In the genomic region with DNA sequence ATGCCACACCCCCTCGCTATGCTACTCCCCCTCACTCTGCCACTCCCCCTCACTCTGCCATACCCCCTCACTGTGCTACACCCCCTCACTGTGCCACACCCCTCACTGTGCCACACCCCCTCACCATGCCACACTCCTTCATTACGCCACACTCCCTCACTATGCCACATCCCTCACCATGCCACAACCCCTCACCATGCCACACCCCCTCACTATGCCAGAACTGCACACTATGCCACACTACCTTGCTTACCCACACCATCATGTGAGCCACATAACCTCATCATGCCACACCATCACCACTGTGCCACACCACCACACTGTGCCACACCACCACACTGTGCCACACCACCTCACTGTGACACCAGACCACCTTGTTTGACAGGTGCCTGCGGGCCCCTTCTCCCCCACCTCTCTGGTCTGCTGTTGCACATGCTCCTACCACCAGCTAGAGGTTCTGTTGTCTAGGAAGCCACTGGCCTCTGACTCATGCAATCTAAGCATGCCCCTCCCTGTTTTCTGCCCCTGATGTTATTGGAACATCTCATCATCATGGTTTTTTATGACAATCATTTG, we compare ENCODE assay signal across 10 cellular contexts. TPM values are rescaled to one million over a fixed set of nuclear protein-coding genes. Genes with fewer than 3 reads are reported as not detected.
DNase-seq lines count a peak whose midpoint lies in the region; TF ChIP-seq lines count a peak whose summit lies in the region.
"Had no signal": no experiment of that assay in that cellular context is flagged by ENCODE, and none has a peak within 500 bp of the region (broad histone marks: within the 10 kb centered on the region; RNA-seq: fewer than 3 reads in every experiment).

No MANE protein-coding gene starts in this region.

- H2AFZ ChIP-seq in osteoblast (ENCODE audit: low read length) (no peak overlapping the region), MM.1S (ENCODE audit: low read length) (no peak overlapping the region)

- CTCF ChIA-PET in RWPE1 (lab: Yijun Ruan, JAX): no interaction called here

- H3K9me3 Mint-ChIP-seq in chondrocyte (ENCODE audit: low read depth): no peaks in the 10 kb centered on the region

- H3K79me2 ChIP-seq in osteoblast (ENCODE audit: insufficient read depth, low read length): peaks cover 23% of the 10 kb centered on the region
- H3K79me2 ChIP-seq in MM.1S (ENCODE audit: low read length): no peaks in the 10 kb centered on the region

- no peak overlapping the region for H3K4me3 Mint-ChIP-seq in chondrocyte (ENCODE audit: unreplicated experiment)

- no peaks in the 10 kb centered on the region for H3K9me3 ChIP-seq in osteoblast (ENCODE audit: low read depth, low read length)
- H3K9me3 ChIP-seq in MM.1S (replicated peaks; ENCODE audit: insufficient read depth, low read length): no peaks in the 10 kb centered on the region

- POLR2A ChIA-PET in RWPE1 (lab: Yijun Ruan, JAX; ENCODE audit: low non-redundant PET): no interaction called here

- peaks cover 30% of the 10 kb centered on the region for H3K4me1 Mint-ChIP-seq in chondrocyte (ENCODE audit: low read depth)

- H3K4me1 ChIP-seq in osteoblast (ENCODE audit: insufficient read depth, low read length): peaks cover 30% of the 10 kb centered on the region
- H3K4me1 ChIP-seq in MM.1S (ENCODE audit: low read length): no peaks in the 10 kb centered on the region

- H4K20me1 ChIP-seq in osteoblast (ENCODE audit: insufficient read depth, low read length) (no peaks in the 10 kb centered on the region), MM.1S (ENCODE audit: insufficient read depth, low read length) (no peaks in the 10 kb centered on the region)

- H3K27me3 ChIP-seq in osteoblast (ENCODE audit: insufficient read depth, low read length): no peaks in the 10 kb centered on the region
- no peaks in the 10 kb centered on the region for H3K27me3 ChIP-seq in MM.1S (replicated peaks; ENCODE audit: insufficient read depth, low read length)

- no peaks in the 10 kb centered on the region for H3K9me2 ChIP-seq in MM.1S (replicated peaks; ENCODE audit: insufficient read depth, low read length)

- no peaks in the 10 kb centered on the region for H3K27me3 Mint-ChIP-seq in chondrocyte (ENCODE audit: low read depth)

- TF ChIP-seq CTCF in RWPE1 (conservative IDR thresholded peaks at IDR 0.05; ENCODE audit: low read depth) (no peak), chondrocyte (IDR thresholded peaks at IDR 0.05) (no peak), osteoblast (IDR thresholded peaks at IDR 0.05; ENCODE audit: extremely low read depth, low read depth, low read length) (no peak), MM.1S (IDR thresholded peaks at IDR 0.05; ENCODE audit: low read length) (no peak)

- no peaks in the 10 kb centered on the region for H3F3A ChIP-seq in MM.1S (ENCODE audit: insufficient read depth, low read length)

- no peak overlapping the region for H3K9ac ChIP-seq in MM.1S (ENCODE audit: low read length)

- H3K4me3 ChIP-seq in osteoblast (ENCODE audit: insufficient read depth, low read length) (no peak overlapping the region), MM.1S (ENCODE audit: low read length) (no peak overlapping the region)

- H3K36me3 ChIP-seq in osteoblast (ENCODE audit: insufficient read depth, low read length): no peaks in the 10 kb centered on the region
- H3K36me3 ChIP-seq in MM.1S (replicated peaks; ENCODE audit: insufficient read depth, low read length): no peaks in the 10 kb centered on the region

- no peaks in the 10 kb centered on the region for H3K36me3 Mint-ChIP-seq in chondrocyte (ENCODE audit: low read depth)

- H3K27ac ChIP-seq in RWPE1 (no peak overlapping the region), osteoblast (ENCODE audit: low read depth, low read length) (peak overlapping the region; percentile 14), MM.1S (ENCODE audit: low read length) (no peak overlapping the region), substantia nigra (ENCODE audit: low read depth, low read length, poor library complexity, severe bottlenecking) (no peak overlapping the region)

- peak; percentile 75 for DNase-seq in HCEC 1CT
- DNase-seq in RWPE1 (ENCODE audit: low spot score): peak; percentile 65
- DNase-seq in chondrocyte (ENCODE audit: low spot score): no peak
- no peak for DNase-seq in osteoblast (ENCODE audit: insufficient read length, low spot score, missing footprints)
- no peak for DNase-seq in MM.1S
- DNase-seq in DMS 273 treated with DMSO at 0.1 percent for 48 hours (lab: John Stamatoyannopoulos, UW): no peak
- no peak for DNase-seq in NCI-H1048 (lab: John Stamatoyannopoulos, UW)
- DNase-seq in substantia nigra (lab: John Stamatoyannopoulos, UW): no peak
- DNase-seq: KG1 had no signal

- peak overlapping the region; percentile 41 for H3K27ac Mint-ChIP-seq in chondrocyte (ENCODE audit: unreplicated experiment)

- H3K4me2 ChIP-seq in osteoblast (ENCODE audit: insufficient read depth, low read length) (no peak overlapping the region), MM.1S (ENCODE audit: low read depth, low read length) (no peak overlapping the region)

RNA-seq across cellular contexts. Expression of a gene that starts 22.0 kb away (rescaled TPM):
- total RNA-seq in chondrocyte (1.4 to 6.2 TPM (median 6.1 TPM) in 3 replicates), osteoblast (0.72 and 1.5 TPM in 2 replicates)
- total RNA-seq: SK-MEL-5 had no signal

Comparison
In these comparisons a context has a peak if more than half of its experiments do, and no peak if none do; other contexts are left out.
1. DNase-seq: peak in HCEC 1CT (single experiment) and RWPE1 (single experiment); none in chondrocyte (single experiment), osteoblast (single experiment), MM.1S (single experiment), DMS 273 treated with DMSO at 0.1 percent for 48 hours (single experiment), NCI-H1048 (single experiment) and substantia nigra (0 of 49).